ENCODE assay signal across 10 cellular contexts in genomic region chr12:9948606-9949286, GRCh38. TPM values are rescaled to one million over a fixed set of nuclear protein-coding genes. Genes with fewer than 3 reads are reported as not detected.
DNase-seq lines count a peak whose midpoint lies in the region; ATAC-seq and TF ChIP-seq lines count a peak whose summit lies in the region.
"Had no signal": no experiment of that assay in that cellular context is flagged by ENCODE, and none has a peak within 500 bp of the region (broad histone marks: within the 10 kb centered on the region; RNA-seq: fewer than 3 reads in every experiment).

No MANE protein-coding gene starts in this region.

- H3K27ac Mint-ChIP-seq in endothelial cell (ENCODE audit: unreplicated experiment) (no peak overlapping the region), glutamatergic neuron (ENCODE audit: unreplicated experiment) (no peak overlapping the region)

- no peaks in the 10 kb centered on the region for H3K36me3 Mint-ChIP-seq in endothelial cell (ENCODE audit: low read depth, unreplicated experiment)
- peaks cover 5% of the 10 kb centered on the region for H3K36me3 Mint-ChIP-seq in glutamatergic neuron (ENCODE audit: unreplicated experiment)

- peaks cover 48% of the 10 kb centered on the region for H3K4me1 ChIP-seq in OCI-LY3 (ENCODE audit: low read length)
- H3K4me1 ChIP-seq: parathyroid adenoma had no signal

- H3K4me3 Mint-ChIP-seq in endothelial cell (ENCODE audit: unreplicated experiment) (no peak overlapping the region), glutamatergic neuron (ENCODE audit: unreplicated experiment) (no peak overlapping the region)

- H3K27ac ChIP-seq in OCI-LY3 (ENCODE audit: low read length), result peak overlapping the region; percentile 82
- H3K27ac ChIP-seq: parathyroid adenoma, upper lobe of left lung had no signal

- H4K20me1 ChIP-seq in OCI-LY3 (ENCODE audit: insufficient read depth, low read length), result no peaks in the 10 kb centered on the region

- peak overlapping the region; percentile 83 for H3K4me2 ChIP-seq in OCI-LY3 (ENCODE audit: low read length)

- H3K4me1 Mint-ChIP-seq in endothelial cell (ENCODE audit: unreplicated experiment) (peaks cover 5% of the 10 kb centered on the region), glutamatergic neuron (ENCODE audit: low read depth, unreplicated experiment) (no peaks in the 10 kb centered on the region)

- H3K9ac ChIP-seq in OCI-LY3 (ENCODE audit: low read length), result peak overlapping the region; percentile 41
- H3K9ac ChIP-seq: parathyroid adenoma had no signal

- DNase-seq in Ammon's horn (ENCODE audit: low spot score) (peak; percentile 30), H7 (no peak), GF-D8 (lab: John Stamatoyannopoulos, UW) (no peak), endothelial cell (ENCODE audit: low spot score) (no peak), glutamatergic neuron (no peak)
- DNase-seq: upper lobe of left lung had no signal

- H3K27me3 Mint-ChIP-seq in endothelial cell (ENCODE audit: unreplicated experiment), result peaks cover 4% of the 10 kb centered on the region
- no peaks in the 10 kb centered on the region for H3K27me3 Mint-ChIP-seq in glutamatergic neuron (ENCODE audit: unreplicated experiment)

- H2AFZ ChIP-seq in OCI-LY3 (ENCODE audit: low read depth, low read length), result no peak overlapping the region
- H2AFZ ChIP-seq: parathyroid adenoma had no signal

- H3K79me2 ChIP-seq in OCI-LY3 (ENCODE audit: low read length), result no peaks in the 10 kb centered on the region
- H3K79me2 ChIP-seq: parathyroid adenoma had no signal

- TF ChIP-seq CTCF in OCI-LY3 (IDR thresholded peaks at IDR 0.05; ENCODE audit: low read depth, low read length) (no peak), endothelial cell (IDR thresholded peaks at IDR 0.05; ENCODE audit: unreplicated experiment) (no peak), glutamatergic neuron (IDR thresholded peaks at IDR 0.05; ENCODE audit: partially characterized antibody, unreplicated experiment) (no peak)

- H3K9me3 Mint-ChIP-seq in endothelial cell (ENCODE audit: unreplicated experiment), result no peaks in the 10 kb centered on the region
- no peaks in the 10 kb centered on the region for H3K9me3 Mint-ChIP-seq in glutamatergic neuron (ENCODE audit: unreplicated experiment)

- H3K27me3 ChIP-seq in OCI-LY3 (ENCODE audit: low read depth, low read length), result peaks cover 7% of the 10 kb centered on the region
- H3K27me3 ChIP-seq in H7 (ENCODE audit: control insufficient read depth, insufficient read depth, low read length), result no peaks in the 10 kb centered on the region
- H3K27me3 ChIP-seq: upper lobe of left lung had no signal

- H3K36me3 ChIP-seq in OCI-LY3 (replicated peaks; ENCODE audit: low read depth, low read length) (no peaks in the 10 kb centered on the region), H7 (replicated peaks; ENCODE audit: control insufficient read depth, insufficient read depth, low read length) (no peaks in the 10 kb centered on the region)
- H3K36me3 ChIP-seq: upper lobe of left lung had no signal

- H3K4me3 ChIP-seq in OCI-LY3 (ENCODE audit: low read length) (peak overlapping the region; percentile 60), H7 (ENCODE audit: insufficient read depth, low read depth, low read length) (no peak overlapping the region)
- H3K4me3 ChIP-seq: upper lobe of left lung had no signal

- ATAC-seq in GM19025 (IDR thresholded peaks at IDR 0.05; ENCODE audit: low read depth, unreplicated experiment), result peak; percentile 96
- ATAC-seq in HG02970 (IDR thresholded peaks at IDR 0.05; ENCODE audit: low FRiP score, unreplicated experiment), result peak; percentile 89

- no peaks in the 10 kb centered on the region for H3K9me3 ChIP-seq in OCI-LY3 (ENCODE audit: insufficient read depth, low read length)
- H3K9me3 ChIP-seq: upper lobe of left lung had no signal

RNA-seq across cellular contexts. Expression of gene CLEC2A, which starts 16.6 kb away (rescaled TPM):
- not detected in 2 replicates for total RNA-seq in H7 (2014; rRNA removed; shearing (Covaris generic))
- total RNA-seq in endothelial cell (ENCODE audit: unreplicated experiment), result not detected
- total RNA-seq in glutamatergic neuron (ENCODE audit: unreplicated experiment), result not detected
- total RNA-seq: upper lobe of left lung had no signal

RNA-seq across cellular contexts. Expression of gene CLEC12A, which starts 22.5 kb away (rescaled TPM):
- not detected in 2 replicates for total RNA-seq in H7 (2014; rRNA removed; shearing (Covaris generic))
- total RNA-seq in endothelial cell (ENCODE audit: unreplicated experiment), result not detected
- total RNA-seq in glutamatergic neuron (ENCODE audit: unreplicated experiment), result not detected

RNA-seq across cellular contexts. Expression of gene CLEC1B, which starts 50.2 kb away (rescaled TPM):
- total RNA-seq in H7 (2014; rRNA removed; shearing (Covaris generic)), result not detected in 2 replicates
- total RNA-seq in endothelial cell (ENCODE audit: unreplicated experiment), result not detected
- not detected for total RNA-seq in glutamatergic neuron (ENCODE audit: unreplicated experiment)
